In the genomic region with DNA sequence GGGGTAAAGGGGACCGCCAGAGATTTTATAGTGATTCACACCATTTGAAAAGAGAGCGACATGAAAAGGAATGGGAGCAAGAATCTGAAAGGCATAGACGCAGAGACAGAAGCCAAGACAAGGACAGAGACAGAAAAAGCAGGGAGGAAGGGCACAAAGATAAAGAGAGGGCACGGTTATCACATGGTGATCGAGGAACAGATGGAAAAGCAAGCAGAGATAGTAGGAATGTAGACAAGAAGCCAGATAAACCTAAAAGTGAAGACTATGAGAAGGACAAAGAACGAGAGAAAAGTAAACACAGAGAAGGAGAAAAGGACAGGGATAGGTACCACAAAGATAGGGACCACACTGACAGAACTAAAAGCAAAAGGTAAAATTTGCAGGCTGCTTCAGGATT, we compare ENCODE assay signal across 24 cellular contexts.
"Had no signal": no experiment of that assay in that cellular context is flagged by ENCODE, and none has a peak within 500 bp of the region (broad histone marks: within the 10 kb centered on the region; RNA-seq: fewer than 3 reads in every experiment).

No MANE protein-coding gene starts in this region.

- H3K4me1 Mint-ChIP-seq: activated B cell treated with CpG ODN at 0.5 μM for 24 hours; activated CD4-positive, alpha-beta T cell treated with anti-CD3 and anti-CD28 coated beads for 36 hours; activated naive CD4-positive, alpha-beta T cell treated with anti-CD3 and anti-CD28 coated beads, Interleukin-2, amount 10 ng/mL, durations not matched to agents 7 days and 5 days; neural progenitor cell had no signal

- H3K27ac Mint-ChIP-seq: activated B cell treated with CpG ODN at 0.5 μM for 24 hours; activated CD4-positive, alpha-beta T cell treated with anti-CD3 and anti-CD28 coated beads for 36 hours; activated naive CD4-positive, alpha-beta T cell treated with anti-CD3 and anti-CD28 coated beads, Interleukin-2, amount 10 ng/mL, durations not matched to agents 7 days and 5 days; activated T-cell treated with anti-CD3 and anti-CD28 coated beads, Interleukin-2, amount 50 U/mL, for 72 hours; neural progenitor cell; stimulated activated naive CD8-positive, alpha-beta T cell treated with anti-CD3 and anti-CD28 coated beads, Interleukin-15, Interleukin-2, amounts not matched to agents 100 ng/mL and 50 ng/mL, for 24 hours; T-helper 1 cell treated with Interleukin-12 subunit alpha and Interleukin-12 subunit beta and Interleukin-4 antibody, amounts not matched to agents 30 μg/mL and 1 μg/mL, for 36 hours had no signal

- H3K9ac ChIP-seq: neural progenitor cell had no signal

- H3K9me3 ChIP-seq: ascending aorta, gastroesophageal sphincter, mucosa of descending colon, spleen, tibial artery had no signal

- H3K9me3 Mint-ChIP-seq: activated B cell treated with CpG ODN at 0.5 μM for 24 hours; activated naive CD4-positive, alpha-beta T cell treated with anti-CD3 and anti-CD28 coated beads, Interleukin-2, amount 10 ng/mL, durations not matched to agents 7 days and 5 days; activated T-cell treated with anti-CD3 and anti-CD28 coated beads, Interleukin-2, amount 50 U/mL, for 72 hours; central memory CD8-positive, alpha-beta T cell; effector memory CD8-positive, alpha-beta T cell; neural progenitor cell; stimulated activated naive CD8-positive, alpha-beta T cell treated with anti-CD3 and anti-CD28 coated beads, Interleukin-15, Interleukin-2, amounts not matched to agents 100 ng/mL and 50 ng/mL, for 24 hours; T-helper 1 cell treated with Interleukin-12 subunit alpha and Interleukin-12 subunit beta and Interleukin-4 antibody, amounts not matched to agents 30 μg/mL and 1 μg/mL, for 36 hours had no signal

- H3K4me1 ChIP-seq: ascending aorta, gastroesophageal sphincter, neural progenitor cell, spleen, tibial artery had no signal

- ATAC-seq: activated CD4-positive, alpha-beta T cell treated with anti-CD3 and anti-CD28 coated beads for 36 hours; activated T-cell treated with anti-CD3 and anti-CD28 coated beads, Interleukin-2, amount 50 U/mL, for 72 hours; effector memory CD8-positive, alpha-beta T cell; gastroesophageal sphincter; mucosa of descending colon had no signal

- H3K27me3 Mint-ChIP-seq: activated B cell treated with CpG ODN at 0.5 μM for 24 hours; activated CD4-positive, alpha-beta T cell treated with anti-CD3 and anti-CD28 coated beads for 36 hours; activated naive CD4-positive, alpha-beta T cell treated with anti-CD3 and anti-CD28 coated beads, Interleukin-2, amount 10 ng/mL, durations not matched to agents 7 days and 5 days; central memory CD8-positive, alpha-beta T cell; effector memory CD8-positive, alpha-beta T cell; stimulated activated naive CD8-positive, alpha-beta T cell treated with anti-CD3 and anti-CD28 coated beads, Interleukin-15, Interleukin-2, amounts not matched to agents 100 ng/mL and 50 ng/mL, for 24 hours had no signal

- H3K4me3 ChIP-seq: ascending aorta, gastroesophageal sphincter, mucosa of descending colon, neural progenitor cell, spleen, tibial artery had no signal

- H3K27ac ChIP-seq: ascending aorta, brain microvascular endothelial cell, gastroesophageal sphincter, neural progenitor cell, spleen, tibial artery had no signal

- H3K27me3 ChIP-seq: ascending aorta, brain microvascular endothelial cell, gastroesophageal sphincter, neural progenitor cell, spleen, tibial artery had no signal

- DNase-seq: activated B cell treated with CpG ODN at 0.5 μM for 24 hours; activated CD4-positive, alpha-beta T cell treated with anti-CD3 and anti-CD28 coated beads for 36 hours; activated CD4-positive, alpha-beta T cell treated with anti-CD3 and anti-CD28 coated beads, Interleukin-2, amount 50 U/mL, for 4 hours; activated CD8-positive, alpha-beta memory T cell treated with anti-CD3 and anti-CD28 coated beads, Interleukin-2, amount 50 U/mL, for 48 hours; activated effector memory CD4-positive, alpha-beta T cell treated with Interleukin-2 at 50 U/mL for 16 hours; activated naive CD4-positive, alpha-beta T cell treated with anti-CD3 and anti-CD28 coated beads, Interleukin-2, amount 10 ng/mL, durations not matched to agents 7 days and 5 days; activated T-cell treated with anti-CD3 and anti-CD28 coated beads, Interleukin-2, amount 50 U/mL, for 72 hours; brain microvascular endothelial cell; effector memory CD8-positive, alpha-beta T cell; head of caudate nucleus; hypothalamus; mesenchymal stem cell; spleen; stimulated activated CD4-positive, alpha-beta T cell treated with anti-CD3 and anti-CD28 coated beads, Interleukin-4, amount 100 ng/mL, for 24 hours; substantia nigra; T1000; tibial artery had no signal

- H3K4me2 ChIP-seq: neural progenitor cell had no signal

- H3K4me3 Mint-ChIP-seq: activated B cell treated with CpG ODN at 0.5 μM for 24 hours; activated CD4-positive, alpha-beta T cell treated with anti-CD3 and anti-CD28 coated beads for 36 hours; activated naive CD4-positive, alpha-beta T cell treated with anti-CD3 and anti-CD28 coated beads, Interleukin-2, amount 10 ng/mL, durations not matched to agents 7 days and 5 days; activated T-cell treated with anti-CD3 and anti-CD28 coated beads, Interleukin-2, amount 50 U/mL, for 72 hours; central memory CD8-positive, alpha-beta T cell; effector memory CD8-positive, alpha-beta T cell; neural progenitor cell; stimulated activated naive CD8-positive, alpha-beta T cell treated with anti-CD3 and anti-CD28 coated beads, Interleukin-15, Interleukin-2, amounts not matched to agents 100 ng/mL and 50 ng/mL, for 24 hours; T-helper 1 cell treated with Interleukin-12 subunit alpha and Interleukin-12 subunit beta and Interleukin-4 antibody, amounts not matched to agents 30 μg/mL and 1 μg/mL, for 36 hours had no signal

- H2AFZ ChIP-seq: neural progenitor cell had no signal
